8 cellular contexts compared by ENCODE assay signal in genomic region chr6:110681543-110682459, GRCh38.
DNase-seq lines count a peak whose midpoint lies in the region; ATAC-seq and TF ChIP-seq lines count a peak whose summit lies in the region.

No MANE protein-coding gene starts in this region.

- H3K27ac ChIP-seq in VCaP (peak overlapping the region; percentile 99), mesenchymal stem cell (ENCODE audit: low read length, poor library complexity, severe bottlenecking) (no peak overlapping the region), upper lobe of left lung (no peak overlapping the region)

- peaks cover 9% of the 10 kb centered on the region for H3K79me1 ChIP-seq in mesenchymal stem cell (replicated peaks; ENCODE audit: low read length, poor library complexity, severe bottlenecking)

- H2AFZ ChIP-seq in mesenchymal stem cell (ENCODE audit: low read depth, low read length): no peak overlapping the region

- peak; percentile 67 for DNase-seq in EH (ENCODE audit: low read depth)
- peak; percentile 17 for DNase-seq in mesenchymal stem cell
- DNase-seq in DMS 273 treated with DMSO at 0.1 percent for 48 hours (lab: John Stamatoyannopoulos, UW): no peak
- DNase-seq in H4 (ENCODE audit: low spot score): no peak
- DNase-seq in upper lobe of left lung: no peak
- no peak for DNase-seq in NCI-H1417 treated with DMSO at 0.1 percent for 48 hours (lab: John Stamatoyannopoulos, UW)

- H3K4me2 ChIP-seq in mesenchymal stem cell (ENCODE audit: low read length, poor library complexity, severe bottlenecking): no peak overlapping the region

- H4K91ac ChIP-seq in mesenchymal stem cell (ENCODE audit: low read length): no peak overlapping the region

- no peak overlapping the region for H3K14ac ChIP-seq in mesenchymal stem cell (ENCODE audit: low read length in 2 of 2)

- no peak overlapping the region for H4K8ac ChIP-seq in mesenchymal stem cell (ENCODE audit: low read length)

- no peak overlapping the region for H3K23ac ChIP-seq in mesenchymal stem cell (ENCODE audit: low read length in 2 of 2)

- WGBS in mesenchymal stem cell: 68% methylated on average over 3 of the region's 4 CpGs
- WGBS in upper lobe of left lung, 2 donors: 45 to 60% methylated on average over 4 of the region's 4 CpGs

- no peak overlapping the region for H2BK120ac ChIP-seq in mesenchymal stem cell (ENCODE audit: low read depth, low read length)

- TF ChIP-seq CTCF in VCaP (conservative IDR thresholded peaks at IDR 0.05) (no peak), upper lobe of left lung (IDR thresholded peaks at IDR 0.05) (no peak)

- peak; percentile 14 for ATAC-seq in HG03196 (IDR thresholded peaks at IDR 0.05; ENCODE audit: unreplicated experiment)
- ATAC-seq in upper lobe of left lung (ENCODE audit: low FRiP score in 2 of 2): no peak

- H3K9me3 ChIP-seq in mesenchymal stem cell (ENCODE audit: control insufficient read depth, low read length): no peaks in the 10 kb centered on the region
- no peaks in the 10 kb centered on the region for H3K9me3 ChIP-seq in upper lobe of left lung

- H2BK5ac ChIP-seq in mesenchymal stem cell (ENCODE audit: low read depth, low read length, poor library complexity, severe bottlenecking): no peak overlapping the region

- H3K4ac ChIP-seq in mesenchymal stem cell (ENCODE audit: low read depth in 1 of 2, low read length in 2 of 2): no peak overlapping the region

- H3K4me3 ChIP-seq in mesenchymal stem cell (ENCODE audit: insufficient read depth in 1 of 2, low read depth in 1 of 2, low read length in 2 of 2): no peak overlapping the region
- no peak overlapping the region for H3K4me3 ChIP-seq in upper lobe of left lung

- no peak overlapping the region for H2AK5ac ChIP-seq in mesenchymal stem cell (ENCODE audit: low read length, severe bottlenecking)

- no peak for TF ChIP-seq EP300 in upper lobe of left lung (IDR thresholded peaks at IDR 0.05)

- no peak overlapping the region for H3K18ac ChIP-seq in mesenchymal stem cell (ENCODE audit: low read depth in 1 of 2, low read length in 2 of 2)

- H3K9ac ChIP-seq in mesenchymal stem cell (ENCODE audit: low read length): peak overlapping the region; percentile 54

- no peaks in the 10 kb centered on the region for H3K4me1 ChIP-seq in mesenchymal stem cell (ENCODE audit: control insufficient read depth, insufficient read depth, low read depth, low read length)
- H3K4me1 ChIP-seq in upper lobe of left lung: peaks cover under 1 to 9% (median 6%) of the 10 kb centered on the region in 4 donors

- no peak overlapping the region for H2BK15ac ChIP-seq in mesenchymal stem cell (ENCODE audit: low read depth, poor library complexity, severe bottlenecking)

- no peaks in the 10 kb centered on the region for H3K27me3 ChIP-seq in mesenchymal stem cell (ENCODE audit: control insufficient read depth in 1 of 2, insufficient read depth in 1 of 2, low read length in 2 of 2)
- H3K27me3 ChIP-seq in upper lobe of left lung: no peaks in the 10 kb centered on the region

- TF ChIP-seq POLR2A in upper lobe of left lung (IDR thresholded peaks at IDR 0.05): no peak

- no peak overlapping the region for H2BK12ac ChIP-seq in mesenchymal stem cell (ENCODE audit: low read length in 2 of 2)

- H3K36me3 ChIP-seq in mesenchymal stem cell (ENCODE audit: control insufficient read depth in 1 of 2, insufficient read depth in 2 of 2, low read depth in 1 of 2, low read length in 2 of 2): no peaks in the 10 kb centered on the region
- H3K36me3 ChIP-seq in upper lobe of left lung: no peaks in the 10 kb centered on the region

Comparison
In these comparisons a context has a peak if more than half of its experiments do, and no peak if none do; other contexts are left out.
1. DNase-seq: peak in EH (single experiment) and mesenchymal stem cell (single experiment); none in DMS 273 treated with DMSO at 0.1 percent for 48 hours (single experiment), H4 (single experiment), upper lobe of left lung (0 of 2) and NCI-H1417 treated with DMSO at 0.1 percent for 48 hours (single experiment).